In genomic region chr5:96324708-96325107, GRCh38 we compare ENCODE assay signal across 16 cellular contexts.
DNase-seq lines count a peak whose midpoint lies in the region; ATAC-seq and TF ChIP-seq lines count a peak whose summit lies in the region.
"Had no signal": no experiment of that assay in that cellular context is flagged by ENCODE, and none has a peak within 500 bp of the region (broad histone marks: within the 10 kb centered on the region; RNA-seq: fewer than 3 reads in every experiment).

No MANE protein-coding gene starts in this region.

- H3K4me1 ChIP-seq in HEK293 (ENCODE audit: control insufficient read depth, insufficient read depth, low read length) = no peaks in the 10 kb centered on the region
- peaks cover 28% of the 10 kb centered on the region for H3K4me1 ChIP-seq in PC-9 (replicated peaks; ENCODE audit: insufficient read depth)
- H3K4me1 ChIP-seq: lower lobe of right lung had no signal

- no peak for ATAC-seq in GM21381 (IDR thresholded peaks at IDR 0.05; ENCODE audit: unreplicated experiment)
- ATAC-seq: activated CD8-positive, alpha-beta T cell treated with anti-CD3 and anti-CD28 coated beads for 36 hours; lower lobe of right lung; stimulated activated naive CD8-positive, alpha-beta T cell treated with anti-CD3 and anti-CD28 coated beads, Interleukin-15, amount 100 ng/mL, for 72 hours had no signal

- intact Hi-C loops in PC-9 (cut with micrococcal nuclease; ENCODE audit: unreplicated experiment) = no loop called here

- DNase-seq in PC-9 (peak; percentile 36 to 87), epithelial cell of esophagus (ENCODE audit: low read depth) (peak; percentile 92), skeletal muscle cell (ENCODE audit: low read depth) (peak; percentile 78), NCI-H524 (lab: John Stamatoyannopoulos, UW) (no peak), NCI-H1436 (lab: John Stamatoyannopoulos, UW) (no peak)
- DNase-seq: activated CD8-positive, alpha-beta T cell treated with anti-CD3 and anti-CD28 coated beads for 36 hours; activated naive CD4-positive, alpha-beta T cell treated with anti-CD3 and anti-CD28 coated beads, Interleukin-2, amount 10 ng/mL, durations not matched to agents 7 days and 5 days; DMS 273 treated with DMSO at 0.1 percent for 48 hours; lower lobe of right lung; NCI-H1105; NK-92 treated with Interleukin-12 subunit alpha and Interleukin-12 subunit beta, amount 100 ng/mL, for 24 hours; stimulated activated CD4-positive, alpha-beta T cell treated with anti-CD3 and anti-CD28 coated beads, Interleukin-4, amount 100 ng/mL, for 24 hours; stimulated activated naive CD8-positive, alpha-beta T cell treated with anti-CD3 and anti-CD28 coated beads, Interleukin-15, amount 100 ng/mL, for 72 hours; T-helper 2 cell had no signal

- H3K27ac ChIP-seq in HEK293 (ENCODE audit: extremely low read depth, low read depth, low read length) (no peak overlapping the region), PC-9 (peak overlapping the region; percentile 57; the same call in 1 of the 2 replicates)
- H3K27ac ChIP-seq: lower lobe of right lung had no signal

- H3K27me3 ChIP-seq in PC-9 (ENCODE audit: insufficient read depth, low read depth) = no peaks in the 10 kb centered on the region

- H2AFZ ChIP-seq in PC-9 = no peak overlapping the region

- no peaks in the 10 kb centered on the region for H3K36me3 ChIP-seq in HEK293 (ENCODE audit: control insufficient read depth in 2 of 2, insufficient read depth in 1 of 2, low read length in 2 of 2)
- no peaks in the 10 kb centered on the region for H3K36me3 ChIP-seq in PC-9 (ENCODE audit: low read depth)
- H3K36me3 ChIP-seq: lower lobe of right lung had no signal

- no peaks in the 10 kb centered on the region for H3K9me3 ChIP-seq in HEK293 (ENCODE audit: control insufficient read depth, insufficient read depth, low read depth, low read length)
- peaks cover 4% of the 10 kb centered on the region for H3K9me3 ChIP-seq in PC-9 (ENCODE audit: insufficient read depth, low read depth)
- H3K9me3 ChIP-seq: lower lobe of right lung had no signal

- CTCF ChIA-PET in HEK293 (lab: Yijun Ruan, JAX) (interaction anchor here (0.7 to 5.3 kb wide), 3 partner anchors 11 to 660 kb away, joined by 3 to 21 read pairs (median 3); no protein-coding TSS in a partner anchor), PC-9 (lab: Charles Lee) (no interaction called here)

- no peaks in the 10 kb centered on the region; the same call in none of the 2 replicates for H3F3A ChIP-seq in PC-9 (ENCODE audit: insufficient read depth, low read depth)

- no peaks in the 10 kb centered on the region for H3K79me2 ChIP-seq in PC-9 (ENCODE audit: low read depth)

- POLR2A ChIA-PET in HEK293 (lab: Yijun Ruan, JAX) = no interaction called here
- POLR2A ChIA-PET in PC-9 (lab: Charles Lee; ENCODE audit: unreplicated experiment) = no interaction called here

- no TSS peak for BruUV-seq in PC-9 (replicated peaks; lab: Mats Ljungman, UMichigan)

- no peaks in the 10 kb centered on the region for H3K9me2 ChIP-seq in PC-9 (ENCODE audit: insufficient read depth)

- H3K4me3 ChIP-seq in HEK293 (ENCODE audit: low read depth, low read length) = no peak overlapping the region
- H3K4me3 ChIP-seq in PC-9 = no peak overlapping the region
- H3K4me3 ChIP-seq in epithelial cell of esophagus (ENCODE audit: low read length) = no peak overlapping the region
- H3K4me3 ChIP-seq in skeletal muscle cell (ENCODE audit: low read depth, low read length) = no peak overlapping the region
- H3K4me3 ChIP-seq: lower lobe of right lung had no signal

- no peaks in the 10 kb centered on the region for H4K20me1 ChIP-seq in PC-9 (ENCODE audit: insufficient read depth)

- H3K4me2 ChIP-seq in PC-9 = no peak overlapping the region

- no peak for TF ChIP-seq CTCF in HEK293 (tag by site-specific recombination; IDR thresholded peaks at IDR 0.05)
- TF ChIP-seq CTCF in PC-9 (conservative IDR thresholded peaks at IDR 0.05) = no peak
- no peak for TF ChIP-seq CTCF in epithelial cell of esophagus (IDR thresholded peaks at IDR 0.05; ENCODE audit: insufficient read depth, low read depth, low read length, missing control alignments)

TF ChIP-seq in HEK293, 187 proteins besides CTCF, POLR2A, EP300 and RAD21:
- TF ChIP-seq ZFP41 (tag by site-specific recombination; IDR thresholded peaks at IDR 0.05; ENCODE audit: borderline replicate concordance) (no peak), INSM2 (tag by site-specific recombination; IDR thresholded peaks at IDR 0.05) (no peak), ZNF184 (tag by site-specific recombination; IDR thresholded peaks at IDR 0.05) (0 out of 2 replicates have a peak, but pooled peaks have one; percentile 41), ZNF561 (tag by site-specific recombination; IDR thresholded peaks at IDR 0.05; ENCODE audit: borderline replicate concordance) (no peak)

Comparison
In these comparisons a context has a peak if more than half of its experiments do, and no peak if none do; other contexts are left out.
1. DNase-seq: peak in PC-9 (2 of 2), epithelial cell of esophagus (single experiment) and skeletal muscle cell (single experiment); none in NCI-H524 (0 of 2) and NCI-H1436 (single experiment).